17 cellular contexts compared by ENCODE assay signal in genomic region chr3:69723389-69723788, GRCh38.
"Had no signal": no experiment of that assay in that cellular context is flagged by ENCODE, and none has a peak within 500 bp of the region (broad histone marks: within the 10 kb centered on the region; RNA-seq: fewer than 3 reads in every experiment).

No MANE protein-coding gene starts in this region.

- DNase-seq: colonic mucosa; dermis blood vessel endothelial cell; foreskin keratinocyte; kidney; left cardiac atrium; left ventricle myocardium superior; mesenchymal stem cell; midbrain; naive B cell; nephron progenitor cell; posterior cingulate gyrus; sigmoid colon; stimulated activated CD4-positive, alpha-beta T cell treated with anti-CD3 and anti-CD28 coated beads, Interleukin-2, amount 100 ng/mL, for 24 hours; stimulated activated naive CD4-positive, alpha-beta T cell had no signal

- ATAC-seq: foreskin keratinocyte, left cardiac atrium, left ventricle myocardium superior had no signal

- H3K27ac ChIP-seq: colonic mucosa, foreskin keratinocyte, right atrium auricular region, sigmoid colon, skin epidermis had no signal

- H3K4me3 ChIP-seq: colonic mucosa, lung, right atrium auricular region, sigmoid colon, skin epidermis had no signal

- H3K27me3 ChIP-seq: colonic mucosa, right atrium auricular region, sigmoid colon had no signal

- H3K4me1 ChIP-seq: colonic mucosa, foreskin keratinocyte, sigmoid colon had no signal

- H3K4me3 Mint-ChIP-seq: naive B cell, nephron progenitor cell had no signal

- H3K9me3 Mint-ChIP-seq: nephron progenitor cell had no signal

- H3K36me3 Mint-ChIP-seq: naive B cell had no signal

- H3K9me3 ChIP-seq: colonic mucosa, right atrium auricular region, sigmoid colon had no signal

- H3K27ac Mint-ChIP-seq: naive B cell, nephron progenitor cell had no signal

- H3K36me3 ChIP-seq: colonic mucosa, right atrium auricular region, sigmoid colon had no signal

- H3K4me1 Mint-ChIP-seq: naive B cell, nephron progenitor cell had no signal
